Comparison of ENCODE assay signal across 28 cellular contexts in genomic region chr2:215860076-215860475, GRCh38.
"Had no signal": no experiment of that assay in that cellular context is flagged by ENCODE, and none has a peak within 500 bp of the region (broad histone marks: within the 10 kb centered on the region; RNA-seq: fewer than 3 reads in every experiment).

No MANE protein-coding gene starts in this region.

- H3K4me2 ChIP-seq: PC-9 had no signal

- H2AFZ ChIP-seq: PC-9 had no signal

- H3K27me3 ChIP-seq: ascending aorta, body of pancreas, breast epithelium, MG63 had no signal

- H3K4me1 ChIP-seq: ascending aorta, body of pancreas, breast epithelium had no signal

- H3K4me3 ChIP-seq: ascending aorta, body of pancreas, breast epithelium, MG63, PC-9 had no signal

- H3K27ac ChIP-seq: ascending aorta, body of pancreas, breast epithelium, PC-9, RWPE1 had no signal

- H3K36me3 ChIP-seq: ascending aorta, breast epithelium, MG63 had no signal

- DNase-seq: activated CD4-positive, alpha-beta T cell treated with anti-CD3 and anti-CD28 coated beads for 36 hours; activated CD4-positive, alpha-beta T cell treated with anti-CD3 and anti-CD28 coated beads, Interleukin-2, amount 10 ng/mL, durations not matched to agents 7 days and 5 days; activated CD4-positive, alpha-beta T cell treated with anti-CD3 and anti-CD28 coated beads, Interleukin-2, amount 50 U/mL, for 48 hours; activated CD8-positive, alpha-beta T cell treated with anti-CD3 and anti-CD28 coated beads, Interleukin-2, amount 10 ng/mL, durations not matched to agents 7 days and 5 days; activated gamma-delta T cell; activated naive CD4-positive, alpha-beta T cell treated with Interleukin-2 at 50 U/mL for 16 hours; activated naive CD8-positive, alpha-beta T cell treated with anti-CD3 and anti-CD28 coated beads, Interleukin-2, amount 10 ng/mL, durations not matched to agents 7 days and 5 days; activated T-cell treated with anti-CD3 and anti-CD28 coated beads, Interleukin-2, amount 50 U/mL, for 24 hours; amygdala; body of pancreas; Karpas-422; MG63; NCI-H1048; NCI-H1105 treated with DMSO at 0.1 percent for 48 hours; NCI-H1436; NCI-H1694; NCI-H2029; NCI-H345; NCI-H524 treated with DMSO at 0.1 percent for 48 hours; NK-92 treated with Interleukin-12 subunit alpha and Interleukin-12 subunit beta, amount 100 ng/mL, for 24 hours; PC-9; SW 1271; T-helper 1 cell; T-helper 2 cell; T1000 had no signal

- H3K9me3 ChIP-seq: ascending aorta, body of pancreas, breast epithelium, MG63 had no signal
